ENCODE assay signal across 1 cellular context in the genomic region with DNA sequence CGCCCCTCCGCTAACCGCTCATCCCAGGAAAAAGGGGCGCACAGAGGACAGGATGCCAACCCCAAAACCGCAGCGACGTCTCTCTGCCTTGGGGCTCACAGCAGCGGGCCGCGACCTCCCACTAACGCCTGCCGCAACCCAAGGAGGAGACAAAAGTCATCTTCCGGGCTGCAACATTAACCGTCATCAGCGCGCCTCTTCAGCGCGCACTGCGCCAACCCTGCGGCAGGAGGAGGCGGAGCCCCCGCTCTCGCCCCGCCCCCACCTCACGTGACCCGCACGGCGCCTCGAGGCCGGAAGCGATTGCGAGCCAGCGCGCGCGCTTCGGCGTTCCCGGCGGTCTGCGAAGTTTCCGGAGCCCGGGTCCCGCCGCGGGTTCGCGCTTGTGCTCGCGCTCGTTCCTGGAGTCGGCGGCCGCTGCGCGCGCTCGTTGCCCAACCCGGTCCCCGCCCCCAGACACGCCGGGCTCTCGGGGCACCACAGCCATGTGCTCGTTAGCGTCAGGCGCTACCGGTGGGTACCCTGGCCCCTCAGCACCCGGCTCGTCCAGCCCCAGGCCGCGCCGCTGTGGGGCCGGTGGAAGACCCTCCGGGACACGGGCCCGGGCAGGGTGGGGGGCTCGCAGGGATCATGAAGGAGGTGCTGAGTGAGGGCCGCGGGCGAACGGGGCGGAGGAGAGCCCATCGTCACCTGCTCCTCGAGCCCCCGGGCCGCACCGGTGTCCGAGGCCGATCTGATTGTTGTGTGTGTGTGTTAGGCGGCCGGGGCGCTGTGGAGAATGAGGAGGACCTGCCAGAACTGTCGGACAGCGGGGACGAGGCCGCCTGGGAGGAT.
TF ChIP-seq lines count a peak whose summit lies in the region.

A gene (plus strand): TSS at position 455 of the 834 bp plus-strand sequence. CDS start 31 bp downstream, at position 486.

TF ChIP-seq in GM12878, 131 proteins besides CTCF, POLR2A, EP300 and RAD21 (continued from another document and continues in another):
- TF ChIP-seq, protein P1, sequence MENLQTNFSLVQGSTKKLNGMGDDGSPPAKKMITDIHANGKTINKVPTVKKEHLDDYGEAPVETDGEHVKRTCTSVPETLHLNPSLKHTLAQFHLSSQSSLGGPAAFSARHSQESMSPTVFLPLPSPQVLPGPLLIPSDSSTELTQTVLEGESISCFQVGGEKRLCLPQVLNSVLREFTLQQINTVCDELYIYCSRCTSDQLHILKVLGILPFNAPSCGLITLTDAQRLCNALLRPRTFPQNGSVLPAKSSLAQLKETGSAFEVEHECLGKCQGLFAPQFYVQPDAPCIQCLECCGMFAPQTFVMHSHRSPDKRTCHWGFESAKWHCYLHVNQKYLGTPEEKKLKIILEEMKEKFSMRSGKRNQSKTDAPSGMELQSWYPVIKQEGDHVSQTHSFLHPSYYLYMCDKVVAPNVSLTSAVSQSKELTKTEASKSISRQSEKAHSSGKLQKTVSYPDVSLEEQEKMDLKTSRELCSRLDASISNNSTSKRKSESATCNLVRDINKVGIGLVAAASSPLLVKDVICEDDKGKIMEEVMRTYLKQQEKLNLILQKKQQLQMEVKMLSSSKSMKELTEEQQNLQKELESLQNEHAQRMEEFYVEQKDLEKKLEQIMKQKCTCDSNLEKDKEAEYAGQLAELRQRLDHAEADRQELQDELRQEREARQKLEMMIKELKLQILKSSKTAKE (IDR thresholded peaks at IDR 0.05; ENCODE audit: low read depth, poor library complexity, severe bottlenecking), result no peak
- TF ChIP-seq MEF2B (IDR thresholded peaks at IDR 0.05; ENCODE audit: partially characterized antibody, poor library complexity, severe bottlenecking) (no peak), SP1 (IDR thresholded peaks at IDR 0.05; ENCODE audit: low read depth, low read length) (peak; percentile 75), NFIC (IDR thresholded peaks at IDR 0.05; ENCODE audit: low read depth, low read length) (no peak), KLF5 (IDR thresholded peaks at IDR 0.05; ENCODE audit: partially characterized antibody) (peak; percentile 46), CREM (IDR thresholded peaks at IDR 0.05; ENCODE audit: low read depth) (peak; percentile 99), NR2F1 (conservative IDR thresholded peaks at IDR 0.05) (0 out of 2 replicates have a peak, but pooled peaks have one; percentile 41), SMARCA5 (IDR thresholded peaks at IDR 0.05) (peak; percentile 97), GATAD2B (conservative IDR thresholded peaks at IDR 0.05; ENCODE audit: low read depth) (peak; percentile 63; the same call in 1 of the 2 replicates), LARP7 (IDR thresholded peaks at IDR 0.05) (peak; percentile 71), SREBF1 (IDR thresholded peaks at IDR 0.05; ENCODE audit: low read length) (no peak), SMC3 (IDR thresholded peaks at IDR 0.05; ENCODE audit: borderline replicate concordance, low read length) (no peak), ASH2L (IDR thresholded peaks at IDR 0.05; ENCODE audit: borderline replicate concordance, low read depth) (no peak), KAT2A (conservative IDR thresholded peaks at IDR 0.05; ENCODE audit: control insufficient read depth, low read depth, low read length) (no peak), MYB (IDR thresholded peaks at IDR 0.05; ENCODE audit: borderline replicate concordance, low read depth, low read length) (0 out of 2 replicates have a peak, but pooled peaks have one; percentile 30), ZNF207 (IDR thresholded peaks at IDR 0.05; ENCODE audit: borderline replicate concordance) (peak; percentile 95), ZNF217 (IDR thresholded peaks at IDR 0.05) (no peak), SMAD1 (IDR thresholded peaks at IDR 0.05; ENCODE audit: low read depth, partially characterized antibody) (peak; percentile 65), NFYA (IDR thresholded peaks at IDR 0.05; ENCODE audit: borderline replicate concordance, low read depth, low read length) (no peak), MYC (IDR thresholded peaks at IDR 0.05; ENCODE audit: insufficient read depth, insufficient read length, insufficient replicate concordance, low read length, severe bottlenecking) (peak; percentile 88), EGR1 (IDR thresholded peaks at IDR 0.05; ENCODE audit: borderline replicate concordance in 1 of 2, low read depth in 2 of 2, low read length in 2 of 2) (peak in 1 of 2 experiments; percentile 57; a peak in 1 of 3 replicates), FOS (IDR thresholded peaks at IDR 0.05; ENCODE audit: borderline replicate concordance, extremely low read depth, insufficient read length) (no peak), ETV6 (conservative IDR thresholded peaks at IDR 0.05 in 1 of 2, IDR thresholded peaks at IDR 0.05 in 1 of 2; ENCODE audit: borderline replicate concordance in 1 of 2, low read depth in 1 of 2) (no peak; a peak in 1 of 4 replicates), RCOR1 (conservative IDR thresholded peaks at IDR 0.05; ENCODE audit: low read depth, low read length) (0 out of 2 replicates have a peak, but pooled peaks have one; percentile 41), HDAC6 (IDR thresholded peaks at IDR 0.05; ENCODE audit: unreplicated experiment) (no peak), BACH1 (IDR thresholded peaks at IDR 0.05; ENCODE audit: borderline replicate concordance) (peak; percentile 52; the same call in 1 of the 2 replicates)
- TF ChIP-seq, protein P2, sequence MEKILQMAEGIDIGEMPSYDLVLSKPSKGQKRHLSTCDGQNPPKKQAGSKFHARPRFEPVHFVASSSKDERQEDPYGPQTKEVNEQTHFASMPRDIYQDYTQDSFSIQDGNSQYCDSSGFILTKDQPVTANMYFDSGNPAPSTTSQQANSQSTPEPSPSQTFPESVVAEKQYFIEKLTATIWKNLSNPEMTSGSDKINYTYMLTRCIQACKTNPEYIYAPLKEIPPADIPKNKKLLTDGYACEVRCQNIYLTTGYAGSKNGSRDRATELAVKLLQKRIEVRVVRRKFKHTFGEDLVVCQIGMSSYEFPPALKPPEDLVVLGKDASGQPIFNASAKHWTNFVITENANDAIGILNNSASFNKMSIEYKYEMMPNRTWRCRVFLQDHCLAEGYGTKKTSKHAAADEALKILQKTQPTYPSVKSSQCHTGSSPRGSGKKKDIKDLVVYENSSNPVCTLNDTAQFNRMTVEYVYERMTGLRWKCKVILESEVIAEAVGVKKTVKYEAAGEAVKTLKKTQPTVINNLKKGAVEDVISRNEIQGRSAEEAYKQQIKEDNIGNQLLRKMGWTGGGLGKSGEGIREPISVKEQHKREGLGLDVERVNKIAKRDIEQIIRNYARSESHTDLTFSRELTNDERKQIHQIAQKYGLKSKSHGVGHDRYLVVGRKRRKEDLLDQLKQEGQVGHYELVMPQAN (conservative IDR thresholded peaks at IDR 0.05), result peak; percentile 85
- TF ChIP-seq, protein P3, sequence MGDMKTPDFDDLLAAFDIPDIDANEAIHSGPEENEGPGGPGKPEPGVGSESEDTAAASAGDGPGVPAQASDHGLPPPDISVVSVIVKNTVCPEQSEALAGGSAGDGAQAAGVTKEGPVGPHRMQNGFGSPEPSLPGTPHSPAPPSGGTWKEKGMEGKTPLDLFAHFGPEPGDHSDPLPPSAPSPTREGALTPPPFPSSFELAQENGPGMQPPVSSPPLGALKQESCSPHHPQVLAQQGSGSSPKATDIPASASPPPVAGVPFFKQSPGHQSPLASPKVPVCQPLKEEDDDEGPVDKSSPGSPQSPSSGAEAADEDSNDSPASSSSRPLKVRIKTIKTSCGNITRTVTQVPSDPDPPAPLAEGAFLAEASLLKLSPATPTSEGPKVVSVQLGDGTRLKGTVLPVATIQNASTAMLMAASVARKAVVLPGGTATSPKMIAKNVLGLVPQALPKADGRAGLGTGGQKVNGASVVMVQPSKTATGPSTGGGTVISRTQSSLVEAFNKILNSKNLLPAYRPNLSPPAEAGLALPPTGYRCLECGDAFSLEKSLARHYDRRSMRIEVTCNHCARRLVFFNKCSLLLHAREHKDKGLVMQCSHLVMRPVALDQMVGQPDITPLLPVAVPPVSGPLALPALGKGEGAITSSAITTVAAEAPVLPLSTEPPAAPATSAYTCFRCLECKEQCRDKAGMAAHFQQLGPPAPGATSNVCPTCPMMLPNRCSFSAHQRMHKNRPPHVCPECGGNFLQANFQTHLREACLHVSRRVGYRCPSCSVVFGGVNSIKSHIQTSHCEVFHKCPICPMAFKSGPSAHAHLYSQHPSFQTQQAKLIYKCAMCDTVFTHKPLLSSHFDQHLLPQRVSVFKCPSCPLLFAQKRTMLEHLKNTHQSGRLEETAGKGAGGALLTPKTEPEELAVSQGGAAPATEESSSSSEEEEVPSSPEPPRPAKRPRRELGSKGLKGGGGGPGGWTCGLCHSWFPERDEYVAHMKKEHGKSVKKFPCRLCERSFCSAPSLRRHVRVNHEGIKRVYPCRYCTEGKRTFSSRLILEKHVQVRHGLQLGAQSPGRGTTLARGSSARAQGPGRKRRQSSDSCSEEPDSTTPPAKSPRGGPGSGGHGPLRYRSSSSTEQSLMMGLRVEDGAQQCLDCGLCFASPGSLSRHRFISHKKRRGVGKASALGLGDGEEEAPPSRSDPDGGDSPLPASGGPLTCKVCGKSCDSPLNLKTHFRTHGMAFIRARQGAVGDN (IDR thresholded peaks at IDR 0.05), result peak; percentile 52
- TF ChIP-seq, protein P4, sequence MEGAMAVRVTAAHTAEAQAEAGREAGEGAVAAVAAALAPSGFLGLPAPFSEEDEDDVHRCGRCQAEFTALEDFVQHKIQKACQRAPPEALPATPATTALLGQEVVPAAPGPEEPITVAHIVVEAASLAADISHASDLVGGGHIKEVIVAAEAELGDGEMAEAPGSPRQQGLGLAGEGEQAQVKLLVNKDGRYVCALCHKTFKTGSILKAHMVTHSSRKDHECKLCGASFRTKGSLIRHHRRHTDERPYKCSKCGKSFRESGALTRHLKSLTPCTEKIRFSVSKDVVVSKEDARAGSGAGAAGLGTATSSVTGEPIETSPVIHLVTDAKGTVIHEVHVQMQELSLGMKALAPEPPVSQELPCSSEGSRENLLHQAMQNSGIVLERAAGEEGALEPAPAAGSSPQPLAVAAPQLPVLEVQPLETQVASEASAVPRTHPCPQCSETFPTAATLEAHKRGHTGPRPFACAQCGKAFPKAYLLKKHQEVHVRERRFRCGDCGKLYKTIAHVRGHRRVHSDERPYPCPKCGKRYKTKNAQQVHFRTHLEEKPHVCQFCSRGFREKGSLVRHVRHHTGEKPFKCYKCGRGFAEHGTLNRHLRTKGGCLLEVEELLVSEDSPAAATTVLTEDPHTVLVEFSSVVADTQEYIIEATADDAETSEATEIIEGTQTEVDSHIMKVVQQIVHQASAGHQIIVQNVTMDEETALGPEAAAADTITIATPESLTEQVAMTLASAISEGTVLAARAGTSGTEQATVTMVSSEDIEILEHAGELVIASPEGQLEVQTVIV (IDR thresholded peaks at IDR 0.05; ENCODE audit: borderline replicate concordance, partially characterized antibody), result peak; percentile 79
- TF ChIP-seq, protein P5, sequence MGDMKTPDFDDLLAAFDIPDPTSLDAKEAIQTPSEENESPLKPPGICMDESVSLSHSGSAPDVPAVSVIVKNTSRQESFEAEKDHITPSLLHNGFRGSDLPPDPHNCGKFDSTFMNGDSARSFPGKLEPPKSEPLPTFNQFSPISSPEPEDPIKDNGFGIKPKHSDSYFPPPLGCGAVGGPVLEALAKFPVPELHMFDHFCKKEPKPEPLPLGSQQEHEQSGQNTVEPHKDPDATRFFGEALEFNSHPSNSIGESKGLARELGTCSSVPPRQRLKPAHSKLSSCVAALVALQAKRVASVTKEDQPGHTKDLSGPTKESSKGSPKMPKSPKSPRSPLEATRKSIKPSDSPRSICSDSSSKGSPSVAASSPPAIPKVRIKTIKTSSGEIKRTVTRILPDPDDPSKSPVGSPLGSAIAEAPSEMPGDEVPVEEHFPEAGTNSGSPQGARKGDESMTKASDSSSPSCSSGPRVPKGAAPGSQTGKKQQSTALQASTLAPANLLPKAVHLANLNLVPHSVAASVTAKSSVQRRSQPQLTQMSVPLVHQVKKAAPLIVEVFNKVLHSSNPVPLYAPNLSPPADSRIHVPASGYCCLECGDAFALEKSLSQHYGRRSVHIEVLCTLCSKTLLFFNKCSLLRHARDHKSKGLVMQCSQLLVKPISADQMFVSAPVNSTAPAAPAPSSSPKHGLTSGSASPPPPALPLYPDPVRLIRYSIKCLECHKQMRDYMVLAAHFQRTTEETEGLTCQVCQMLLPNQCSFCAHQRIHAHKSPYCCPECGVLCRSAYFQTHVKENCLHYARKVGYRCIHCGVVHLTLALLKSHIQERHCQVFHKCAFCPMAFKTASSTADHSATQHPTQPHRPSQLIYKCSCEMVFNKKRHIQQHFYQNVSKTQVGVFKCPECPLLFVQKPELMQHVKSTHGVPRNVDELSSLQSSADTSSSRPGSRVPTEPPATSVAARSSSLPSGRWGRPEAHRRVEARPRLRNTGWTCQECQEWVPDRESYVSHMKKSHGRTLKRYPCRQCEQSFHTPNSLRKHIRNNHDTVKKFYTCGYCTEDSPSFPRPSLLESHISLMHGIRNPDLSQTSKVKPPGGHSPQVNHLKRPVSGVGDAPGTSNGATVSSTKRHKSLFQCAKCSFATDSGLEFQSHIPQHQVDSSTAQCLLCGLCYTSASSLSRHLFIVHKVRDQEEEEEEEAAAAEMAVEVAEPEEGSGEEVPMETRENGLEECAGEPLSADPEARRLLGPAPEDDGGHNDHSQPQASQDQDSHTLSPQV (IDR thresholded peaks at IDR 0.05), result peak; percentile 71; the same call in 1 of the 2 replicates
- TF ChIP-seq, protein P6, sequence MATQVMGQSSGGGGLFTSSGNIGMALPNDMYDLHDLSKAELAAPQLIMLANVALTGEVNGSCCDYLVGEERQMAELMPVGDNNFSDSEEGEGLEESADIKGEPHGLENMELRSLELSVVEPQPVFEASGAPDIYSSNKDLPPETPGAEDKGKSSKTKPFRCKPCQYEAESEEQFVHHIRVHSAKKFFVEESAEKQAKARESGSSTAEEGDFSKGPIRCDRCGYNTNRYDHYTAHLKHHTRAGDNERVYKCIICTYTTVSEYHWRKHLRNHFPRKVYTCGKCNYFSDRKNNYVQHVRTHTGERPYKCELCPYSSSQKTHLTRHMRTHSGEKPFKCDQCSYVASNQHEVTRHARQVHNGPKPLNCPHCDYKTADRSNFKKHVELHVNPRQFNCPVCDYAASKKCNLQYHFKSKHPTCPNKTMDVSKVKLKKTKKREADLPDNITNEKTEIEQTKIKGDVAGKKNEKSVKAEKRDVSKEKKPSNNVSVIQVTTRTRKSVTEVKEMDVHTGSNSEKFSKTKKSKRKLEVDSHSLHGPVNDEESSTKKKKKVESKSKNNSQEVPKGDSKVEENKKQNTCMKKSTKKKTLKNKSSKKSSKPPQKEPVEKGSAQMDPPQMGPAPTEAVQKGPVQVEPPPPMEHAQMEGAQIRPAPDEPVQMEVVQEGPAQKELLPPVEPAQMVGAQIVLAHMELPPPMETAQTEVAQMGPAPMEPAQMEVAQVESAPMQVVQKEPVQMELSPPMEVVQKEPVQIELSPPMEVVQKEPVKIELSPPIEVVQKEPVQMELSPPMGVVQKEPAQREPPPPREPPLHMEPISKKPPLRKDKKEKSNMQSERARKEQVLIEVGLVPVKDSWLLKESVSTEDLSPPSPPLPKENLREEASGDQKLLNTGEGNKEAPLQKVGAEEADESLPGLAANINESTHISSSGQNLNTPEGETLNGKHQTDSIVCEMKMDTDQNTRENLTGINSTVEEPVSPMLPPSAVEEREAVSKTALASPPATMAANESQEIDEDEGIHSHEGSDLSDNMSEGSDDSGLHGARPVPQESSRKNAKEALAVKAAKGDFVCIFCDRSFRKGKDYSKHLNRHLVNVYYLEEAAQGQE (IDR thresholded peaks at IDR 0.05; ENCODE audit: low read depth, low read length), result 0 out of 2 replicates have a peak, but pooled peaks have one; percentile 29
- TF ChIP-seq, protein P7, sequence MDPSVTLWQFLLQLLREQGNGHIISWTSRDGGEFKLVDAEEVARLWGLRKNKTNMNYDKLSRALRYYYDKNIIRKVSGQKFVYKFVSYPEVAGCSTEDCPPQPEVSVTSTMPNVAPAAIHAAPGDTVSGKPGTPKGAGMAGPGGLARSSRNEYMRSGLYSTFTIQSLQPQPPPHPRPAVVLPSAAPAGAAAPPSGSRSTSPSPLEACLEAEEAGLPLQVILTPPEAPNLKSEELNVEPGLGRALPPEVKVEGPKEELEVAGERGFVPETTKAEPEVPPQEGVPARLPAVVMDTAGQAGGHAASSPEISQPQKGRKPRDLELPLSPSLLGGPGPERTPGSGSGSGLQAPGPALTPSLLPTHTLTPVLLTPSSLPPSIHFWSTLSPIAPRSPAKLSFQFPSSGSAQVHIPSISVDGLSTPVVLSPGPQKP (IDR thresholded peaks at IDR 0.05; ENCODE audit: low read depth, low read length), result peak; percentile 59; the same call in 1 of the 2 replicates
